1 cellular context compared by ENCODE assay signal in the genomic region with DNA sequence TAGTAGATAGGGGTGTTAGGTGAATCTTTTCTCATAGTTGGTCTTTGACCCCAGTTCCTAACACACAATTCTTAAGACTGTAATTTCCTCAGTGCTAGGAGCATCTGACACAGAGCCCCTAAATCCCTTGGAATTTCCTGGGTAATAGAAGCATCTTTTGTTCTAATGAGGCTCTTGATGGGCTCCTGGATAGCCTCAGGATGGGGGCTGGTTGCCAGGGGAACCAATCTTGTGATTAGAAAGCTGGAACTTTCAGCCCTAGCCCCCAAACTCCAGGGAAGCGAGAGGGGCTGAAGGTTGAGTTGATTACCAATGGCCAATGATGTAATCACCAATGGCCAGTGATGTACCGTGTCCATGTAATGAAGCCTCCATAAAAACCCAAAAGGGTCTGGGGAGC.
TF ChIP-seq lines count a peak whose summit lies in the region.

No MANE protein-coding gene starts in this region.

TF ChIP-seq in GM23338, 12 proteins besides CTCF, POLR2A, EP300 and RAD21 (continued from another document):
- TF ChIP-seq ZNF114 (CRISPR knock-in tag; IDR thresholded peaks at IDR 0.05): no peak
